ENCODE assay signal across 19 cellular contexts in genomic region chr18:3554091-3554601, GRCh38.
DNase-seq lines count a peak whose midpoint lies in the region; ATAC-seq and TF ChIP-seq lines count a peak whose summit lies in the region.
"Had no signal": no experiment of that assay in that cellular context is flagged by ENCODE, and none has a peak within 500 bp of the region (broad histone marks: within the 10 kb centered on the region; RNA-seq: fewer than 3 reads in every experiment).

No MANE protein-coding gene starts in this region.

- no peak overlapping the region for H3K14ac ChIP-seq in mesenchymal stem cell (ENCODE audit: low read length in 2 of 2)

- H3K9me3 Mint-ChIP-seq in endodermal cell, result peaks cover 2% of the 10 kb centered on the region
- H3K9me3 Mint-ChIP-seq in activated naive CD4-positive, alpha-beta T cell treated with anti-CD3 and anti-CD28 coated beads, Interleukin-2, amount 50 U/mL, for 72 hours, result no peaks in the 10 kb centered on the region
- H3K9me3 Mint-ChIP-seq: activated B cell treated with CpG ODN at 0.5 μM for 24 hours, HFFc6, T-cell had no signal

- H3K36me3 Mint-ChIP-seq in endodermal cell (ENCODE audit: low read depth), result peaks cover 4% of the 10 kb centered on the region
- no peaks in the 10 kb centered on the region for H3K36me3 Mint-ChIP-seq in activated naive CD4-positive, alpha-beta T cell treated with anti-CD3 and anti-CD28 coated beads, Interleukin-2, amount 50 U/mL, for 72 hours
- H3K36me3 Mint-ChIP-seq: T-cell had no signal

- H2BK12ac ChIP-seq in mesenchymal stem cell (ENCODE audit: low read length in 2 of 2), result no peak overlapping the region

- H2BK5ac ChIP-seq in mesenchymal stem cell (ENCODE audit: low read depth, low read length, poor library complexity, severe bottlenecking), result no peak overlapping the region

- H3K23ac ChIP-seq in mesenchymal stem cell (ENCODE audit: low read length in 2 of 2), result no peak overlapping the region

- H3K4me3 Mint-ChIP-seq in endodermal cell, result peak overlapping the region; percentile 41
- H3K4me3 Mint-ChIP-seq: activated B cell treated with CpG ODN at 0.5 μM for 24 hours, HFFc6, T-cell had no signal

- no peaks in the 10 kb centered on the region for H3K79me1 ChIP-seq in mesenchymal stem cell (replicated peaks; ENCODE audit: low read length, poor library complexity, severe bottlenecking)

- H3K9me3 ChIP-seq in endodermal cell (ENCODE audit: control insufficient read depth, low read length) (no peaks in the 10 kb centered on the region), mesenchymal stem cell (ENCODE audit: control insufficient read depth, low read length) (no peaks in the 10 kb centered on the region)

- no peaks in the 10 kb centered on the region for H3K36me3 ChIP-seq in H7 (replicated peaks; ENCODE audit: control insufficient read depth, insufficient read depth, low read length)
- H3K36me3 ChIP-seq in endodermal cell (ENCODE audit: control insufficient read depth, insufficient read depth, low read length), result no peaks in the 10 kb centered on the region
- no peaks in the 10 kb centered on the region for H3K36me3 ChIP-seq in mesenchymal stem cell (ENCODE audit: control insufficient read depth in 1 of 2, insufficient read depth in 2 of 2, low read depth in 1 of 2, low read length in 2 of 2)

- H3K4me1 ChIP-seq in endodermal cell (ENCODE audit: control insufficient read depth, insufficient read depth, low read length) (no peaks in the 10 kb centered on the region), mesenchymal stem cell (ENCODE audit: control insufficient read depth, insufficient read depth, low read depth, low read length) (no peaks in the 10 kb centered on the region)

- no peak overlapping the region for H4K8ac ChIP-seq in mesenchymal stem cell (ENCODE audit: low read length)

- H3K4me3 ChIP-seq in H7 (ENCODE audit: insufficient read depth, low read depth, low read length) (no peak overlapping the region), endodermal cell (ENCODE audit: low read length) (peak overlapping the region; percentile 67), mesenchymal stem cell (ENCODE audit: insufficient read depth in 1 of 2, low read depth in 1 of 2, low read length in 2 of 2) (no peak overlapping the region)
- H3K4me3 ChIP-seq: dorsolateral prefrontal cortex had no signal

- TF ChIP-seq CTCF in endodermal cell (conservative IDR thresholded peaks at IDR 0.05), result no peak

- ATAC-seq in activated naive CD4-positive, alpha-beta T cell treated with anti-CD3 and anti-CD28 coated beads, Interleukin-2, amount 50 U/mL, for 72 hours, result no peak
- ATAC-seq: sciatic nerve, T-cell had no signal

- H3K9ac ChIP-seq in endodermal cell (ENCODE audit: extremely low read depth, low read length, poor library complexity, severe bottlenecking) (peak overlapping the region; percentile 58), mesenchymal stem cell (ENCODE audit: low read length) (no peak overlapping the region)

- no peak overlapping the region for H2AFZ ChIP-seq in mesenchymal stem cell (ENCODE audit: low read depth, low read length)

- H3K4me1 Mint-ChIP-seq in endodermal cell, result peaks cover 36% of the 10 kb centered on the region
- H3K4me1 Mint-ChIP-seq: activated B cell treated with CpG ODN at 0.5 μM for 24 hours, T-cell had no signal

- H2AK5ac ChIP-seq in mesenchymal stem cell (ENCODE audit: low read length, severe bottlenecking), result no peak overlapping the region

- DNase-seq in H7 (peak; percentile 48), NCI-H748 treated with DMSO at 0.1 percent for 48 hours (lab: John Stamatoyannopoulos, UW) (peak; percentile 13), endodermal cell (peak; percentile 89), mesenchymal stem cell (peak; percentile 31), HPDE6-E6E7 (ENCODE audit: extremely low spot score) (no peak), NCI-H2196 treated with DMSO at 0.1 percent for 48 hours (lab: John Stamatoyannopoulos, UW; ENCODE audit: unreplicated experiment) (no peak), SIG-M5 treated with dmso at 0.1 percent for 504 hours (lab: John Stamatoyannopoulos, UW; ENCODE audit: unreplicated experiment) (no peak)
- no peak for DNase-seq in activated naive CD4-positive, alpha-beta T cell treated with anti-CD3 and anti-CD28 coated beads, Interleukin-2, amount 50 U/mL, for 72 hours (ENCODE audit: low spot score in 2 of 2)
- DNase-seq: activated B cell treated with CpG ODN at 0.5 μM for 24 hours, activated gamma-delta T cell, dorsolateral prefrontal cortex, HFFc6, hypothalamus, Kasumi-1, mammary epithelial cell, NCI-H1417 treated with DMSO at 0.1 percent for 48 hours, NCI-H510A treated with DMSO at 0.1 percent for 48 hours, T-cell had no signal

- H3K27ac ChIP-seq in endodermal cell (ENCODE audit: low read depth, low read length) (peak overlapping the region; percentile 57), mesenchymal stem cell (ENCODE audit: low read length, poor library complexity, severe bottlenecking) (no peak overlapping the region)

- no peak overlapping the region for H4K91ac ChIP-seq in mesenchymal stem cell (ENCODE audit: low read length)

- peak overlapping the region; percentile 88 for H3K27ac Mint-ChIP-seq in endodermal cell
- no peak overlapping the region for H3K27ac Mint-ChIP-seq in activated naive CD4-positive, alpha-beta T cell treated with anti-CD3 and anti-CD28 coated beads, Interleukin-2, amount 50 U/mL, for 72 hours
- H3K27ac Mint-ChIP-seq: activated B cell treated with CpG ODN at 0.5 μM for 24 hours, HFFc6, T-cell had no signal

- WGBS in endodermal cell (ENCODE audit: insufficient coverage in 1 of 2, insufficient read length in 1 of 2), 2 experiments, result 1 to 17% methylated on average over 1 to 9 of the region's 9 CpGs
- WGBS in mesenchymal stem cell, result 17% methylated on average over 7 of the region's 9 CpGs

- no peak overlapping the region for H2BK15ac ChIP-seq in mesenchymal stem cell (ENCODE audit: low read depth, poor library complexity, severe bottlenecking)

- no peaks in the 10 kb centered on the region for H3K27me3 ChIP-seq in H7 (ENCODE audit: control insufficient read depth, insufficient read depth, low read length)
- no peaks in the 10 kb centered on the region for H3K27me3 ChIP-seq in endodermal cell (ENCODE audit: control insufficient read depth, insufficient read depth, low read length, poor library complexity, severe bottlenecking)
- H3K27me3 ChIP-seq in mesenchymal stem cell (ENCODE audit: control insufficient read depth in 1 of 2, insufficient read depth in 1 of 2, low read length in 2 of 2), result no peaks in the 10 kb centered on the region
- H3K27me3 ChIP-seq: dorsolateral prefrontal cortex had no signal

- no peak overlapping the region for H3K4me2 ChIP-seq in mesenchymal stem cell (ENCODE audit: low read length, poor library complexity, severe bottlenecking)

- H2BK120ac ChIP-seq in mesenchymal stem cell (ENCODE audit: low read depth, low read length), result no peak overlapping the region

- no peaks in the 10 kb centered on the region for H3K27me3 Mint-ChIP-seq in endodermal cell (ENCODE audit: insufficient read depth)
- H3K27me3 Mint-ChIP-seq: activated B cell treated with CpG ODN at 0.5 μM for 24 hours, T-cell had no signal

- no peak overlapping the region for H3K18ac ChIP-seq in mesenchymal stem cell (ENCODE audit: low read depth in 1 of 2, low read length in 2 of 2)

- no peak overlapping the region for H3K4ac ChIP-seq in mesenchymal stem cell (ENCODE audit: low read depth in 1 of 2, low read length in 2 of 2)

Comparison
In these comparisons a context has a peak if more than half of its experiments do, and no peak if none do; other contexts are left out.
1. DNase-seq: peak in H7 (single experiment), NCI-H748 treated with DMSO at 0.1 percent for 48 hours (single experiment), endodermal cell (single experiment) and mesenchymal stem cell (single experiment); none in HPDE6-E6E7 (single experiment), activated naive CD4-positive, alpha-beta T cell treated with anti-CD3 and anti-CD28 coated beads, Interleukin-2, amount 50 U/mL, for 72 hours (0 of 2), NCI-H2196 treated with DMSO at 0.1 percent for 48 hours (single experiment) and SIG-M5 treated with dmso at 0.1 percent for 504 hours (single experiment).